In genomic region chr1:3456964-3457909, GRCh38 we compare ENCODE assay signal across 1 cellular context.
TF ChIP-seq lines count a peak whose summit lies in the region.

No MANE protein-coding gene starts in this region.

TF ChIP-seq in K562, 482 proteins besides CTCF, POLR2A, EP300 and RAD21:
- TF ChIP-seq, protein P1, sequence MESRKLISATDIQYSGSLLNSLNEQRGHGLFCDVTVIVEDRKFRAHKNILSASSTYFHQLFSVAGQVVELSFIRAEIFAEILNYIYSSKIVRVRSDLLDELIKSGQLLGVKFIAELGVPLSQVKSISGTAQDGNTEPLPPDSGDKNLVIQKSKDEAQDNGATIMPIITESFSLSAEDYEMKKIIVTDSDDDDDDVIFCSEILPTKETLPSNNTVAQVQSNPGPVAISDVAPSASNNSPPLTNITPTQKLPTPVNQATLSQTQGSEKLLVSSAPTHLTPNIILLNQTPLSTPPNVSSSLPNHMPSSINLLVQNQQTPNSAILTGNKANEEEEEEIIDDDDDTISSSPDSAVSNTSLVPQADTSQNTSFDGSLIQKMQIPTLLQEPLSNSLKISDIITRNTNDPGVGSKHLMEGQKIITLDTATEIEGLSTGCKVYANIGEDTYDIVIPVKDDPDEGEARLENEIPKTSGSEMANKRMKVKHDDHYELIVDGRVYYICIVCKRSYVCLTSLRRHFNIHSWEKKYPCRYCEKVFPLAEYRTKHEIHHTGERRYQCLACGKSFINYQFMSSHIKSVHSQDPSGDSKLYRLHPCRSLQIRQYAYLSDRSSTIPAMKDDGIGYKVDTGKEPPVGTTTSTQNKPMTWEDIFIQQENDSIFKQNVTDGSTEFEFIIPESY (CRISPR knock-in tag; IDR thresholded peaks at IDR 0.05) = no peak
- no peak for TF ChIP-seq MTF1 (CRISPR knock-in tag; IDR thresholded peaks at IDR 0.05; ENCODE audit: borderline replicate concordance)
- TF ChIP-seq, protein P2, sequence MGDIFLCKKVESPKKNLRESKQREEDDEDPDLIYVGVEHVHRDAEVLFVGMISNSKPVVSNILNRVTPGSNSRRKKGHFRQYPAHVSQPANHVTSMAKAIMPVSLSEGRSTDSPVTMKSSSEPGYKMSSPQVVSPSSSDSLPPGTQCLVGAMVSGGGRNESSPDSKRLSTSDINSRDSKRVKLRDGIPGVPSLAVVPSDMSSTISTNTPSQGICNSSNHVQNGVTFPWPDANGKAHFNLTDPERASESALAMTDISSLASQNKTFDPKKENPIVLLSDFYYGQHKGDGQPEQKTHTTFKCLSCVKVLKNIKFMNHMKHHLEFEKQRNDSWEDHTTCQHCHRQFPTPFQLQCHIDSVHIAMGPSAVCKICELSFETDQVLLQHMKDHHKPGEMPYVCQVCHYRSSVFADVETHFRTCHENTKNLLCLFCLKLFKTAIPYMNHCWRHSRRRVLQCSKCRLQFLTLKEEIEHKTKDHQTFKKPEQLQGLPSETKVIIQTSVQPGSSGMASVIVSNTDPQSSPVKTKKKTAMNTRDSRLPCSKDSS (IDR thresholded peaks at IDR 0.05; ENCODE audit: low read depth, partially characterized antibody) = no peak
- no peak for TF ChIP-seq TRIM25 (IDR thresholded peaks at IDR 0.05; ENCODE audit: borderline replicate concordance)
- no peak for TF ChIP-seq PHF8 (IDR thresholded peaks at IDR 0.05; ENCODE audit: borderline replicate concordance, low read length)
- TF ChIP-seq ETV5 (CRISPR knock-in tag; IDR thresholded peaks at IDR 0.05; ENCODE audit: low read depth) = no peak
- TF ChIP-seq ZNF253 (CRISPR knock-in tag; conservative IDR thresholded peaks at IDR 0.05) = no peak
- no peak for TF ChIP-seq RBM17 (IDR thresholded peaks at IDR 0.05; ENCODE audit: borderline replicate concordance, low read depth, low read length)
- TF ChIP-seq HDGF (IDR thresholded peaks at IDR 0.05) = no peak
- TF ChIP-seq ZKSCAN3 (CRISPR knock-in tag; IDR thresholded peaks at IDR 0.05) = no peak
- no peak for TF ChIP-seq SRSF9 (IDR thresholded peaks at IDR 0.05; ENCODE audit: borderline replicate concordance, low read depth, low read length)
- no peak for TF ChIP-seq NFYB (IDR thresholded peaks at IDR 0.05; ENCODE audit: extremely low read depth, insufficient read length)
- TF ChIP-seq GABPA (tag; conservative IDR thresholded peaks at IDR 0.05; ENCODE audit: low read depth) = no peak
- TF ChIP-seq, protein P3, sequence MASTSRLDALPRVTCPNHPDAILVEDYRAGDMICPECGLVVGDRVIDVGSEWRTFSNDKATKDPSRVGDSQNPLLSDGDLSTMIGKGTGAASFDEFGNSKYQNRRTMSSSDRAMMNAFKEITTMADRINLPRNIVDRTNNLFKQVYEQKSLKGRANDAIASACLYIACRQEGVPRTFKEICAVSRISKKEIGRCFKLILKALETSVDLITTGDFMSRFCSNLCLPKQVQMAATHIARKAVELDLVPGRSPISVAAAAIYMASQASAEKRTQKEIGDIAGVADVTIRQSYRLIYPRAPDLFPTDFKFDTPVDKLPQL (IDR thresholded peaks at IDR 0.05; ENCODE audit: extremely low read depth, insufficient read length) = no peak
- TF ChIP-seq ZC3H8 (IDR thresholded peaks at IDR 0.05) = no peak
- TF ChIP-seq DDX20 (tag; IDR thresholded peaks at IDR 0.05; ENCODE audit: low read depth) = no peak
- TF ChIP-seq, protein P4, sequence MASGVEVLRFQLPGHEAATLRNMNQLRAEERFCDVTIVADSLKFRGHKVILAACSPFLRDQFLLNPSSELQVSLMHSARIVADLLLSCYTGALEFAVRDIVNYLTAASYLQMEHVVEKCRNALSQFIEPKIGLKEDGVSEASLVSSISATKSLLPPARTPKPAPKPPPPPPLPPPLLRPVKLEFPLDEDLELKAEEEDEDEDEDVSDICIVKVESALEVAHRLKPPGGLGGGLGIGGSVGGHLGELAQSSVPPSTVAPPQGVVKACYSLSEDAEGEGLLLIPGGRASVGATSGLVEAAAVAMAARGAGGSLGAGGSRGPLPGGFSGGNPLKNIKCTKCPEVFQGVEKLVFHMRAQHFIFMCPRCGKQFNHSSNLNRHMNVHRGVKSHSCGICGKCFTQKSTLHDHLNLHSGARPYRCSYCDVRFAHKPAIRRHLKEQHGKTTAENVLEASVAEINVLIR (CRISPR knock-in tag; IDR thresholded peaks at IDR 0.05) = no peak
- no peak for TF ChIP-seq SP2 (IDR thresholded peaks at IDR 0.05; ENCODE audit: extremely low read depth, low read depth, low read length, poor library complexity, severe bottlenecking)
- TF ChIP-seq, protein P5, sequence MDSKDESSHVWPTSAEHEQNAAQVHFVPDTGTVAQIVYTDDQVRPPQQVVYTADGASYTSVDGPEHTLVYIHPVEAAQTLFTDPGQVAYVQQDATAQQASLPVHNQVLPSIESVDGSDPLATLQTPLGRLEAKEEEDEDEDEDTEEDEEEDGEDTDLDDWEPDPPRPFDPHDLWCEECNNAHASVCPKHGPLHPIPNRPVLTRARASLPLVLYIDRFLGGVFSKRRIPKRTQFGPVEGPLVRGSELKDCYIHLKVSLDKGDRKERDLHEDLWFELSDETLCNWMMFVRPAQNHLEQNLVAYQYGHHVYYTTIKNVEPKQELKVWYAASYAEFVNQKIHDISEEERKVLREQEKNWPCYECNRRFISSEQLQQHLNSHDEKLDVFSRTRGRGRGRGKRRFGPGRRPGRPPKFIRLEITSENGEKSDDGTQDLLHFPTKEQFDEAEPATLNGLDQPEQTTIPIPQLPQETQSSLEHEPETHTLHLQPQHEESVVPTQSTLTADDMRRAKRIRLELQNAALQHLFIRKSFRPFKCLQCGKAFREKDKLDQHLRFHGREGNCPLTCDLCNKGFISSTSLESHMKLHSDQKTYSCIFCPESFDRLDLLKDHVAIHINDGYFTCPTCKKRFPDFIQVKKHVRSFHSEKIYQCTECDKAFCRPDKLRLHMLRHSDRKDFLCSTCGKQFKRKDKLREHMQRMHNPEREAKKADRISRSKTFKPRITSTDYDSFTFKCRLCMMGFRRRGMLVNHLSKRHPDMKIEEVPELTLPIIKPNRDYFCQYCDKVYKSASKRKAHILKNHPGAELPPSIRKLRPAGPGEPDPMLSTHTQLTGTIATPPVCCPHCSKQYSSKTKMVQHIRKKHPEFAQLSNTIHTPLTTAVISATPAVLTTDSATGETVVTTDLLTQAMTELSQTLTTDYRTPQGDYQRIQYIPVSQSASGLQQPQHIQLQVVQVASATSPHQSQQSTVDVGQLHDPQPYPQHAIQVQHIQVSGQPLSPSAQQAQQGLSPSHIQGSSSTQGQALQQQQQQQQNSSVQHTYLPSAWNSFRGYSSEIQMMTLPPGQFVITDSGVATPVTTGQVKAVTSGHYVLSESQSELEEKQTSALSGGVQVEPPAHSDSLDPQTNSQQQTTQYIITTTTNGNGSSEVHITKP (IDR thresholded peaks at IDR 0.05; ENCODE audit: partially characterized antibody) = no peak
